Comparison of ENCODE assay signal across 16 cellular contexts in genomic region chr17:66555605-66556004, GRCh38.
DNase-seq lines count a peak whose midpoint lies in the region; ATAC-seq and TF ChIP-seq lines count a peak whose summit lies in the region.
"Had no signal": no experiment of that assay in that cellular context is flagged by ENCODE, and none has a peak within 500 bp of the region (broad histone marks: within the 10 kb centered on the region; RNA-seq: fewer than 3 reads in every experiment).

No MANE protein-coding gene starts in this region.

- no peak overlapping the region for H4K5ac ChIP-seq in mesendoderm (ENCODE audit: low read length)

- no peak for ATAC-seq in activated T-cell treated with anti-CD3 and anti-CD28 coated beads, Interleukin-2, amount 50 U/mL, for 72 hours (replicated peaks in 1 of 2)
- ATAC-seq in PC-3 (no peak), GM21528 (IDR thresholded peaks at IDR 0.05; ENCODE audit: low FRiP score, unreplicated experiment) (no peak)
- no peak for ATAC-seq in naive thymus-derived CD8-positive, alpha-beta T cell

- no peak overlapping the region for H3K23ac ChIP-seq in mesendoderm (ENCODE audit: low read length)

- no peak overlapping the region for H3K4ac ChIP-seq in mesendoderm (ENCODE audit: low read depth, low read length)

- H3K27ac ChIP-seq in PC-3 (ENCODE audit: low read length), result no peak overlapping the region
- H3K27ac ChIP-seq in mesendoderm (ENCODE audit: low read depth, low read length), result no peak overlapping the region
- H3K27ac ChIP-seq: 22Rv1; BLaER1 treated with 17β-estradiol and CSF1 and Interleukin-3, amounts not matched to agents 10 nM and 100 nM; HL-60 had no signal

- H3K4me2 ChIP-seq in PC-3 (ENCODE audit: low read length), result no peak overlapping the region
- H3K4me2 ChIP-seq in mesendoderm (ENCODE audit: low read length), result no peak overlapping the region
- H3K4me2 ChIP-seq: BLaER1 treated with 17β-estradiol and CSF1 and Interleukin-3, amounts not matched to agents 10 nM and 100 nM had no signal

- no peak overlapping the region for H3K56ac ChIP-seq in mesendoderm (ENCODE audit: low read length)

- no peak for DNase-seq in activated T-cell treated with anti-CD3 and anti-CD28 coated beads, Interleukin-2, amount 50 U/mL, for 24 hours
- no peak for DNase-seq in activated T-cell treated with anti-CD3 and anti-CD28 coated beads, Interleukin-2, amount 50 U/mL, for 72 hours
- DNase-seq in PC-3 (peak; percentile 31), kidney glomerular epithelial cell (lab: John Stamatoyannopoulos, UW) (peak; percentile 38), renal cortical epithelial cell (ENCODE audit: low read depth) (peak; percentile 57), mesendoderm (no peak)
- DNase-seq in naive thymus-derived CD8-positive, alpha-beta T cell, result no peak
- DNase-seq: ACHN; CD4-positive, CD25-positive, alpha-beta regulatory T cell; DMS79 treated with DMSO at 0.1 percent for 48 hours; GF-D8; HCEC 1CT had no signal

- no peak overlapping the region for H2BK15ac ChIP-seq in mesendoderm (replicated peaks; ENCODE audit: low read depth)

- intact Hi-C loops in PC-3 (cut with micrococcal nuclease), result no loop called here

- no peak overlapping the region for H2AK5ac ChIP-seq in mesendoderm (ENCODE audit: low read length)

- H3K4me3 ChIP-seq in PC-3 (ENCODE audit: low read length) (no peak overlapping the region), mesendoderm (ENCODE audit: low read length) (no peak overlapping the region)
- H3K4me3 ChIP-seq: BLaER1 treated with 17β-estradiol and CSF1 and Interleukin-3, amounts not matched to agents 10 nM and 100 nM had no signal

- no TSS peak for BruUV-seq in PC-3 (replicated peaks; lab: Mats Ljungman, UMichigan)

- no peaks in the 10 kb centered on the region for H3F3A ChIP-seq in PC-3 (ENCODE audit: low read length, unreplicated experiment)

- H2AFZ ChIP-seq in PC-3 (ENCODE audit: low read length), result no peak overlapping the region

- CTCF ChIA-PET in PC-3 (lab: Charles Lee), result no interaction called here

- H3K4me1 ChIP-seq in PC-3 (ENCODE audit: insufficient read depth, low read length) (peaks cover 20% of the 10 kb centered on the region), mesendoderm (ENCODE audit: control insufficient read depth, low read depth, low read length) (no peaks in the 10 kb centered on the region)

- H3K36me3 Mint-ChIP-seq in activated T-cell treated with anti-CD3 and anti-CD28 coated beads, Interleukin-2, amount 50 U/mL, for 24 hours (ENCODE audit: low read depth), result peaks cover 53% of the 10 kb centered on the region
- H3K36me3 Mint-ChIP-seq in activated T-cell treated with anti-CD3 and anti-CD28 coated beads, Interleukin-2, amount 50 U/mL, for 72 hours (ENCODE audit: insufficient read depth in 2 of 2), result peaks cover 4 to 9% of the 10 kb centered on the region in 2 donors
- H3K36me3 Mint-ChIP-seq in naive thymus-derived CD8-positive, alpha-beta T cell, result peaks cover 3 to 39% (median 12%) of the 10 kb centered on the region in 3 donors

- no peak overlapping the region for H2BK5ac ChIP-seq in mesendoderm (ENCODE audit: low read length)

- peak overlapping the region; percentile 28 for H3K27ac Mint-ChIP-seq in activated T-cell treated with anti-CD3 and anti-CD28 coated beads, Interleukin-2, amount 50 U/mL, for 24 hours
- no peak overlapping the region for H3K27ac Mint-ChIP-seq in activated T-cell treated with anti-CD3 and anti-CD28 coated beads, Interleukin-2, amount 50 U/mL, for 72 hours
- peak overlapping the region in 2 of 10 donors; percentile 11 to 87 for H3K27ac Mint-ChIP-seq in naive thymus-derived CD8-positive, alpha-beta T cell
- H3K27ac Mint-ChIP-seq: CD4-positive, CD25-positive, alpha-beta regulatory T cell had no signal

- H3K9ac ChIP-seq in PC-3 (ENCODE audit: low read length) (no peak overlapping the region), mesendoderm (ENCODE audit: low read length) (no peak overlapping the region)
- H3K9ac ChIP-seq: BLaER1 treated with 17β-estradiol and CSF1 and Interleukin-3, amounts not matched to agents 10 nM and 100 nM had no signal

- no peaks in the 10 kb centered on the region for H3K9me3 ChIP-seq in PC-3 (ENCODE audit: low read length)

- peaks cover 19% of the 10 kb centered on the region for H3K79me2 ChIP-seq in PC-3 (ENCODE audit: low read length)
- H3K79me2 ChIP-seq in mesendoderm (ENCODE audit: control insufficient read depth, insufficient read depth, low read length), result no peaks in the 10 kb centered on the region

- no peaks in the 10 kb centered on the region for H3K27me3 Mint-ChIP-seq in activated T-cell treated with anti-CD3 and anti-CD28 coated beads, Interleukin-2, amount 50 U/mL, for 24 hours
- no peaks in the 10 kb centered on the region for H3K27me3 Mint-ChIP-seq in activated T-cell treated with anti-CD3 and anti-CD28 coated beads, Interleukin-2, amount 50 U/mL, for 72 hours (ENCODE audit: low read depth)
- H3K27me3 Mint-ChIP-seq in naive thymus-derived CD8-positive, alpha-beta T cell, result no peaks in the 10 kb centered on the region
- H3K27me3 Mint-ChIP-seq: CD4-positive, CD25-positive, alpha-beta regulatory T cell had no signal

- no peak for TF ChIP-seq CTCF in PC-3 (conservative IDR thresholded peaks at IDR 0.05; ENCODE audit: low read depth, low read length)

- H3K9me3 Mint-ChIP-seq in activated T-cell treated with anti-CD3 and anti-CD28 coated beads, Interleukin-2, amount 50 U/mL, for 24 hours, result peaks cover 2% of the 10 kb centered on the region
- no peaks in the 10 kb centered on the region for H3K9me3 Mint-ChIP-seq in activated T-cell treated with anti-CD3 and anti-CD28 coated beads, Interleukin-2, amount 50 U/mL, for 72 hours
- no peaks in the 10 kb centered on the region for H3K9me3 Mint-ChIP-seq in naive thymus-derived CD8-positive, alpha-beta T cell
- H3K9me3 Mint-ChIP-seq: CD4-positive, CD25-positive, alpha-beta regulatory T cell had no signal

- H3K4me1 Mint-ChIP-seq in activated T-cell treated with anti-CD3 and anti-CD28 coated beads, Interleukin-2, amount 50 U/mL, for 24 hours (ENCODE audit: low read depth), result peaks cover 48% of the 10 kb centered on the region
- H3K4me1 Mint-ChIP-seq in activated T-cell treated with anti-CD3 and anti-CD28 coated beads, Interleukin-2, amount 50 U/mL, for 72 hours (ENCODE audit: low read depth), result peaks cover 35% of the 10 kb centered on the region
- peaks cover 13 to 52% (median 28%) of the 10 kb centered on the region in 4 donors for H3K4me1 Mint-ChIP-seq in naive thymus-derived CD8-positive, alpha-beta T cell

- no peak overlapping the region for H3K18ac ChIP-seq in mesendoderm (ENCODE audit: low read length)

- POLR2A ChIA-PET in PC-3 (lab: Charles Lee; ENCODE audit: unreplicated experiment), result no interaction called here
- POLR2A ChIA-PET in naive thymus-derived CD8-positive, alpha-beta T cell (lab: Charles Lee), result no interaction called here

- H3K36me3 ChIP-seq in PC-3 (ENCODE audit: low read depth, low read length), result no peaks in the 10 kb centered on the region
- H3K36me3 ChIP-seq in mesendoderm (ENCODE audit: control insufficient read depth, insufficient read depth, low read length), result no peaks in the 10 kb centered on the region

- H4K20me1 ChIP-seq in PC-3 (ENCODE audit: low read length), result no peaks in the 10 kb centered on the region

- H3K27me3 ChIP-seq in PC-3 (ENCODE audit: low read length) (no peaks in the 10 kb centered on the region), mesendoderm (ENCODE audit: insufficient read depth, low read length, poor library complexity) (no peaks in the 10 kb centered on the region)
- H3K27me3 ChIP-seq: BLaER1 treated with 17β-estradiol and CSF1 and Interleukin-3, amounts not matched to agents 10 nM and 100 nM had no signal

- H3K4me3 Mint-ChIP-seq in activated T-cell treated with anti-CD3 and anti-CD28 coated beads, Interleukin-2, amount 50 U/mL, for 24 hours, result no peak overlapping the region
- no peak overlapping the region for H3K4me3 Mint-ChIP-seq in activated T-cell treated with anti-CD3 and anti-CD28 coated beads, Interleukin-2, amount 50 U/mL, for 72 hours
- no peak overlapping the region for H3K4me3 Mint-ChIP-seq in naive thymus-derived CD8-positive, alpha-beta T cell
- H3K4me3 Mint-ChIP-seq: CD4-positive, CD25-positive, alpha-beta regulatory T cell had no signal

- WGBS in mesendoderm (ENCODE audit: extremely low coverage, insufficient coverage, low lambda C conversion rate), result no CpG with 5 or more reads among the region's 2 CpGs

- H4K8ac ChIP-seq in mesendoderm (ENCODE audit: low read depth, low read length), result no peak overlapping the region

- no peaks in the 10 kb centered on the region for H3K79me1 ChIP-seq in mesendoderm (ENCODE audit: low read length)

- H3K9me2 ChIP-seq in PC-3 (replicated peaks; ENCODE audit: low read length), result no peaks in the 10 kb centered on the region

- H2BK120ac ChIP-seq in mesendoderm (ENCODE audit: low read depth, low read length), result no peak overlapping the region

Comparison
In these comparisons a context has a peak if more than half of its experiments do, and no peak if none do; other contexts are left out.
1. DNase-seq: peak in PC-3 (single experiment), kidney glomerular epithelial cell (single experiment) and renal cortical epithelial cell (single experiment); none in activated T-cell treated with anti-CD3 and anti-CD28 coated beads, Interleukin-2, amount 50 U/mL, for 24 hours (single experiment), activated T-cell treated with anti-CD3 and anti-CD28 coated beads, Interleukin-2, amount 50 U/mL, for 72 hours (0 of 2), mesendoderm (single experiment) and naive thymus-derived CD8-positive, alpha-beta T cell (0 of 10).